In genomic region chr5:116361171-116361967, GRCh38 we compare ENCODE assay signal across 9 cellular contexts.
A peak's percentile ranks its signal among the peaks of the same experiment; 100 is the strongest.
DNase-seq lines count a peak whose midpoint lies in the region; ATAC-seq and TF ChIP-seq lines count a peak whose summit lies in the region.
"Had no signal": no experiment of that assay in that cellular context is flagged by ENCODE, and none has a peak within 500 bp of the region (broad histone marks: within the 10 kb centered on the region; RNA-seq: fewer than 3 reads in every experiment).

No MANE protein-coding gene starts in this region.

- ATAC-seq in psoas muscle: peak; percentile 62 to 72 (median 64)
- no peak for ATAC-seq in GM18861 (IDR thresholded peaks at IDR 0.05; ENCODE audit: unreplicated experiment)
- no peak for ATAC-seq in GM19023 (IDR thresholded peaks at IDR 0.05; ENCODE audit: unreplicated experiment)

- H3K9me3 ChIP-seq in right atrium auricular region: no peaks in the 10 kb centered on the region
- no peaks in the 10 kb centered on the region for H3K9me3 ChIP-seq in psoas muscle

- DNase-seq in DMS53 treated with DMSO at 0.1 percent for 48 hours (lab: John Stamatoyannopoulos, UW; ENCODE audit: unreplicated experiment) (peak; percentile 61), amygdala (lab: John Stamatoyannopoulos, UW) (peak in 44 of 56 donors; percentile 7 to 80 (median 56)), right atrium auricular region (ENCODE audit: low spot score) (peak; percentile 68), psoas muscle (peak; percentile 50 to 73), SIG-M5 treated with dmso at 0.1 percent for 504 hours (lab: John Stamatoyannopoulos, UW; ENCODE audit: unreplicated experiment) (no peak), NK-92 (lab: John Stamatoyannopoulos, UW; ENCODE audit: unreplicated experiment) (no peak)
- DNase-seq: stimulated activated naive CD4-positive, alpha-beta T cell treated with Interleukin-2 at 50 U/mL for 16 hours had no signal

- H3K27ac ChIP-seq in right atrium auricular region: peak overlapping the region; percentile 44 to 66
- H3K27ac ChIP-seq in psoas muscle: peak overlapping the region; percentile 68

- H3K36me3 ChIP-seq in right atrium auricular region (no peaks in the 10 kb centered on the region), psoas muscle (ENCODE audit: insufficient read depth in 1 of 2, low read depth in 1 of 2) (no peaks in the 10 kb centered on the region)

- WGBS in psoas muscle, 3 donors: 48 to 57% (median 51%) methylated on average over 46 to 53 of the region's 53 CpGs

- H3K4me3 ChIP-seq in right atrium auricular region (peak overlapping the region; percentile 16 to 48), psoas muscle (peak overlapping the region; percentile 54)

- H3K27me3 ChIP-seq in right atrium auricular region (no peaks in the 10 kb centered on the region), psoas muscle (ENCODE audit: insufficient read depth in 3 of 3, low read length in 2 of 3) (no peaks in the 10 kb centered on the region)

- intact Hi-C loops in psoas muscle (cut with DNase I): loop anchor here in 1 of 2 donors (5.0 to 10.0 kb wide), 2 partner anchors 46 to 133 kb away; no protein-coding TSS in a partner anchor

- peaks cover 0 to 46% of the 10 kb centered on the region in 2 donors for H3K4me1 ChIP-seq in right atrium auricular region
- peaks cover 22% of the 10 kb centered on the region for H3K4me1 ChIP-seq in psoas muscle

- TF ChIP-seq CTCF in right atrium auricular region (IDR thresholded peaks at IDR 0.05): peak in 1 of 2 donors; percentile 64
- no peak for TF ChIP-seq CTCF in psoas muscle (IDR thresholded peaks at IDR 0.05)

Comparison
In these comparisons a context has a peak if more than half of its experiments do, and no peak if none do; other contexts are left out.
1. DNase-seq: peak in DMS53 treated with DMSO at 0.1 percent for 48 hours (single experiment), amygdala (44 of 56), right atrium auricular region (single experiment) and psoas muscle (2 of 2); none in SIG-M5 treated with dmso at 0.1 percent for 504 hours (single experiment) and NK-92 (single experiment).
2. ATAC-seq: peak in psoas muscle (4 of 4); none in GM18861 (single experiment) and GM19023 (single experiment).